21 cellular contexts compared by ENCODE assay signal in the genomic region with DNA sequence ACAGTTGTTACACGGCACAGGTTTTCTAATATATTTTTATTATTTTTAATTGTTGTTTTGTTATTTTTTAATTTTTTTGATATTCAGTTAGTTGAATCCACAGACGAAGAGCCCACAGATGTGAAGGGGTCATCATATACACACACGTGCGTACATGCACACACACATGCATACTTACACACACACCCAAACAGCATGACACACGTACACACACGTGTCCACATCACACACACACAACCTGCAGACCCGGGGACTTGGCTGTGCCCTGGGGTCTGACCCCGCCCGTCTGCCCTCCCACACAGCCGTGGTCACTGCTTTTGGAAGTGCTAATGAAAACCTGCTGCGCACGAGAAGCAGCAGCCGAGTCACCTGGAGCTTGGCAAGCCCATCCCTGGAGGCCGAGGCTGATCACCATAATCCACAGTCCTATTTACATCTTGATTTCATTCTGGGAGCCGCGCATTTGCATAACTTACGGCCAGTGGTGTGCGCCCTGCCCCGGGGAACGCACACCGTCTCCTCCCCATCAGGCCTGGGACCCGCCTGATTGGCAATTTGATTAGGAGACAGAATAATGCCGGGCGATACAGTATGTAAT.
"Had no signal": no experiment of that assay in that cellular context is flagged by ENCODE, and none has a peak within 500 bp of the region (broad histone marks: within the 10 kb centered on the region; RNA-seq: fewer than 3 reads in every experiment).

No MANE protein-coding gene starts in this region.

- H3K27ac ChIP-seq: hepatocyte, left ventricle myocardium inferior, sigmoid colon, transverse colon, vagina had no signal

- H3K36me3 Mint-ChIP-seq: activated naive CD4-positive, alpha-beta T cell treated with anti-CD3 and anti-CD28 coated beads, Interleukin-2, amount 50 U/mL, for 72 hours; brain; natural killer cell treated with Interleukin-12 subunit alpha and Interleukin-12 subunit beta and Interleukin-15 and Interleukin-18, amount 100 ng/mL, for 72 hours; stimulated activated naive B cell treated with anti-CD40 and anti-IgM and Interleukin-4, amounts not matched to agents 10 μg/mL and 1 μg/mL and 100 μg/mL, for 72 hours had no signal

- H2AFZ ChIP-seq: hepatocyte had no signal

- H3K9me3 ChIP-seq: left ventricle myocardium inferior, sigmoid colon, transverse colon, vagina had no signal

- H3K27ac Mint-ChIP-seq: activated naive CD4-positive, alpha-beta T cell treated with anti-CD3 and anti-CD28 coated beads, Interleukin-2, amount 50 U/mL, for 72 hours; dendritic cell treated with granulocyte-macrophage colony-stimulating factor and Interleukin-4, amounts not matched to agents 40 ng/mL and 50 ng/mL, for 4 days; natural killer cell treated with Interleukin-12 subunit alpha and Interleukin-12 subunit beta and Interleukin-15 and Interleukin-18, amount 100 ng/mL, for 72 hours; stimulated activated naive B cell treated with anti-CD40 and anti-IgM and Interleukin-4, amounts not matched to agents 10 μg/mL and 1 μg/mL and 100 μg/mL, for 72 hours had no signal

- H3K79me2 ChIP-seq: hepatocyte had no signal

- H3K4me1 Mint-ChIP-seq: stimulated activated naive B cell treated with anti-CD40 and anti-IgM and Interleukin-4, amounts not matched to agents 10 μg/mL and 1 μg/mL and 100 μg/mL, for 72 hours had no signal

- H3K4me2 ChIP-seq: hepatocyte, smooth muscle cell had no signal

- H3K27me3 ChIP-seq: vagina had no signal

- ATAC-seq: activated naive CD4-positive, alpha-beta T cell treated with anti-CD3 and anti-CD28 coated beads, Interleukin-2, amount 50 U/mL, for 72 hours; esophagus mucosa; natural killer cell treated with Interleukin-12 subunit alpha and Interleukin-12 subunit beta and Interleukin-15 and Interleukin-18, amount 100 ng/mL, for 72 hours; stimulated activated naive B cell treated with anti-CD40 and anti-IgM and Interleukin-4, amounts not matched to agents 10 μg/mL and 1 μg/mL and 100 μg/mL, for 72 hours had no signal

- H3K4me1 ChIP-seq: left ventricle myocardium inferior, sigmoid colon, transverse colon, vagina had no signal

- H3K4me3 ChIP-seq: hepatocyte, left ventricle myocardium inferior, sigmoid colon, smooth muscle cell, transverse colon, vagina had no signal

- H3K36me3 ChIP-seq: left ventricle myocardium inferior, sigmoid colon, transverse colon, vagina had no signal

- H3K9me3 Mint-ChIP-seq: activated naive CD4-positive, alpha-beta T cell treated with anti-CD3 and anti-CD28 coated beads, Interleukin-2, amount 50 U/mL, for 72 hours; dendritic cell treated with granulocyte-macrophage colony-stimulating factor and Interleukin-4, amounts not matched to agents 40 ng/mL and 50 ng/mL, for 4 days; natural killer cell treated with Interleukin-12 subunit alpha and Interleukin-12 subunit beta and Interleukin-15 and Interleukin-18, amount 100 ng/mL, for 72 hours; stimulated activated naive B cell treated with anti-CD40 and anti-IgM and Interleukin-4, amounts not matched to agents 10 μg/mL and 1 μg/mL and 100 μg/mL, for 72 hours had no signal

- H3K4me3 Mint-ChIP-seq: brain; dendritic cell treated with granulocyte-macrophage colony-stimulating factor and Interleukin-4, amounts not matched to agents 40 ng/mL and 50 ng/mL, for 4 days; natural killer cell treated with Interleukin-12 subunit alpha and Interleukin-12 subunit beta and Interleukin-15 and Interleukin-18, amount 100 ng/mL, for 72 hours; stimulated activated naive B cell treated with anti-CD40 and anti-IgM and Interleukin-4, amounts not matched to agents 10 μg/mL and 1 μg/mL and 100 μg/mL, for 72 hours had no signal

- DNase-seq: activated gamma-delta T cell treated with Interleukin-2 at 50 U/mL for 16 hours; aorta; effector CD4-positive, alpha-beta T cell; foreskin melanocyte; left ventricle myocardium inferior; midbrain; nucleus accumbens; sigmoid colon; stimulated activated CD4-positive, alpha-beta T cell treated with anti-CD3 and anti-CD28 coated beads, Interleukin-2, amount 100 ng/mL, for 48 hours; stimulated activated CD8-positive, alpha-beta memory T cell treated with anti-CD3 and anti-CD28 coated beads, Interleukin-4, amount 100 ng/mL, for 48 hours; stimulated activated naive B cell treated with anti-CD40 and anti-IgM and Interleukin-4, amounts not matched to agents 10 μg/mL and 1 μg/mL and 100 μg/mL, for 72 hours; T-helper 9 cell; transverse colon had no signal
